Comparison of ENCODE assay signal across 28 cellular contexts in the genomic region with DNA sequence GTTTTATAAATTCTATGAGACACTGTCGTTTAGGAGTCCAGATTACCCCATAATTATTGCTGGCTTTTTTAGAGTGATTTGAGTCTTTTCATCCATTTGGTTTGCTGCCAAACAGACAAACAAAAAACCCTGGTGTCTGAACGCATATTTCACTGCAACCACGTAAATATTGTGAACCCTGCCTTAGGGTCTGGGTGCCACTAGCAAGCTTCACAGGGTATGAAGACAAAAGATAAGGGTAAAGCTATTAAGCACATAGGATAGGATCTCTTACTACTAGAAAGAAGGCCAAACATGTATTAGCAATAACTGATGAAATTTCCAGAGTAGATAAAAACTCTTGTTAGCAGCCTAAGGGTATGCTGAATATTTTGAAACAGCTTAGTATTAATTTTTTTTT.
"Had no signal": no experiment of that assay in that cellular context is flagged by ENCODE, and none has a peak within 500 bp of the region (broad histone marks: within the 10 kb centered on the region; RNA-seq: fewer than 3 reads in every experiment).

No MANE protein-coding gene starts in this region.

- H3K36me3 ChIP-seq: esophagus squamous epithelium, lower lobe of right lung, neural progenitor cell, right atrium auricular region, thoracic aorta, uterus had no signal

- H3K4me3 ChIP-seq: body of pancreas, esophagus squamous epithelium, lower lobe of right lung, neural progenitor cell, right atrium auricular region, thoracic aorta, uterus had no signal

- DNase-seq: activated CD4-positive, alpha-beta T cell treated with anti-CD3 and anti-CD28 coated beads, Interleukin-2, amount 50 U/mL, for 1 hour; activated CD8-positive, alpha-beta memory T cell treated with anti-CD3 and anti-CD28 coated beads, Interleukin-2, amount 10 ng/mL, durations not matched to agents 7 days and 5 days; activated CD8-positive, alpha-beta T cell treated with anti-CD3 and anti-CD28 coated beads, Interleukin-2, amount 10 ng/mL, durations not matched to agents 7 days and 5 days; activated naive CD4-positive, alpha-beta T cell; activated T-cell treated with anti-CD3 and anti-CD28 coated beads, Interleukin-2, amount 50 U/mL, for 48 hours; anterior cingulate cortex; body of pancreas; dermis blood vessel endothelial cell; effector CD8-positive, alpha-beta T cell; esophagus squamous epithelium; kidney glomerular epithelial cell; lower lobe of right lung; mesendoderm; natural killer cell; occipital lobe; stimulated activated CD4-positive, alpha-beta T cell treated with anti-CD3 and anti-CD28 coated beads, Interleukin-15, amount 100 ng/mL, for 24 hours; stimulated activated CD4-positive, alpha-beta T cell treated with anti-CD3 and anti-CD28 coated beads, Interleukin-2, amount 100 ng/mL, for 24 hours; stimulated activated naive CD8-positive, alpha-beta T cell treated with anti-CD3 and anti-CD28 coated beads, Interleukin-15, Interleukin-2, amounts not matched to agents 100 U/mL and 50 U/mL, for 24 hours; T-helper 2 cell; uterus had no signal

- H3K9me3 Mint-ChIP-seq: neural progenitor cell had no signal

- H3K27me3 Mint-ChIP-seq: activated CD8-positive, alpha-beta memory T cell treated with anti-CD3 and anti-CD28 coated beads, Interleukin-2, amount 10 ng/mL, durations not matched to agents 7 days and 5 days; type B pancreatic cell had no signal

- ATAC-seq: activated CD8-positive, alpha-beta memory T cell treated with anti-CD3 and anti-CD28 coated beads, Interleukin-2, amount 10 ng/mL, durations not matched to agents 7 days and 5 days; activated CD8-positive, alpha-beta T cell treated with anti-CD3 and anti-CD28 coated beads, Interleukin-2, amount 10 ng/mL, durations not matched to agents 7 days and 5 days; body of pancreas; left lobe of liver; lower lobe of right lung; natural killer cell; stimulated activated naive CD8-positive, alpha-beta T cell treated with anti-CD3 and anti-CD28 coated beads, Interleukin-15, Interleukin-2, amounts not matched to agents 100 U/mL and 50 U/mL, for 24 hours; WTC11 had no signal

- H3K9me3 ChIP-seq: body of pancreas, esophagus squamous epithelium, lower lobe of right lung, right atrium auricular region, thoracic aorta, uterus had no signal

- H3K4me3 Mint-ChIP-seq: activated CD8-positive, alpha-beta memory T cell treated with anti-CD3 and anti-CD28 coated beads, Interleukin-2, amount 10 ng/mL, durations not matched to agents 7 days and 5 days; activated CD8-positive, alpha-beta T cell treated with anti-CD3 and anti-CD28 coated beads, Interleukin-2, amount 10 ng/mL, durations not matched to agents 7 days and 5 days; activated naive CD8-positive, alpha-beta T cell; natural killer cell; neural progenitor cell; type B pancreatic cell; WTC11 had no signal

- H3K4me1 Mint-ChIP-seq: activated CD8-positive, alpha-beta memory T cell treated with anti-CD3 and anti-CD28 coated beads, Interleukin-2, amount 10 ng/mL, durations not matched to agents 7 days and 5 days; natural killer cell had no signal

- H3K27ac Mint-ChIP-seq: activated CD8-positive, alpha-beta memory T cell treated with anti-CD3 and anti-CD28 coated beads, Interleukin-2, amount 10 ng/mL, durations not matched to agents 7 days and 5 days; activated CD8-positive, alpha-beta T cell treated with anti-CD3 and anti-CD28 coated beads, Interleukin-2, amount 10 ng/mL, durations not matched to agents 7 days and 5 days; activated naive CD8-positive, alpha-beta T cell; natural killer cell; neural progenitor cell; type B pancreatic cell; WTC11 had no signal

- H3K27me3 ChIP-seq: body of pancreas, esophagus squamous epithelium, neural progenitor cell, right atrium auricular region, uterus had no signal

- H3K36me3 Mint-ChIP-seq: activated CD8-positive, alpha-beta memory T cell treated with anti-CD3 and anti-CD28 coated beads, Interleukin-2, amount 10 ng/mL, durations not matched to agents 7 days and 5 days; activated naive CD8-positive, alpha-beta T cell; natural killer cell; neural progenitor cell; type B pancreatic cell had no signal

- H3K4me1 ChIP-seq: body of pancreas, esophagus squamous epithelium, lower lobe of right lung, neural progenitor cell, parathyroid adenoma, right atrium auricular region, uterus had no signal
